Comparison of ENCODE assay signal across 14 cellular contexts in genomic region chr2:138276367-138276766, GRCh38.
A peak's percentile ranks its signal among the peaks of the same experiment; 100 is the strongest.
DNase-seq lines count a peak whose midpoint lies in the region; ATAC-seq and TF ChIP-seq lines count a peak whose summit lies in the region.
"Had no signal": no experiment of that assay in that cellular context is flagged by ENCODE, and none has a peak within 500 bp of the region (broad histone marks: within the 10 kb centered on the region; RNA-seq: fewer than 3 reads in every experiment).

No MANE protein-coding gene starts in this region.

- DNase-seq in NCI-H2171 treated with DMSO at 0.1 percent for 48 hours (lab: John Stamatoyannopoulos, UW): peak; percentile 12
- no peak for DNase-seq in NCI-H2171 (lab: John Stamatoyannopoulos, UW)
- DNase-seq in mammary epithelial cell: no peak
- no peak for DNase-seq in right lobe of liver
- DNase-seq in stimulated activated effector memory CD8-positive, alpha-beta T cell treated with anti-CD3 and anti-CD28 coated beads, Interleukin-12 subunit alpha, Interleukin-12 subunit beta, amount 100 ng/mL, for 72 hours (ENCODE audit: low spot score in 2 of 2): no peak
- no peak for DNase-seq in activated CD8-positive, alpha-beta memory T cell treated with anti-CD3 and anti-CD28 coated beads for 24 hours
- DNase-seq: activated CD4-positive, alpha-beta T cell treated with anti-CD3 and anti-CD28 coated beads, Interleukin-2, amount 50 U/mL, for 4 hours; activated gamma-delta T cell; Karpas-422; NCI-H2081 treated with DMSO at 0.1 percent for 48 hours; thyroid gland had no signal

- no peak for TF ChIP-seq POLR2A in right lobe of liver (IDR thresholded peaks at IDR 0.05)

- TF ChIP-seq CTCF in mammary epithelial cell (conservative IDR thresholded peaks at IDR 0.05 in 1 of 2, IDR thresholded peaks at IDR 0.05 in 1 of 2; ENCODE audit: extremely low read depth in 1 of 2, insufficient read depth in 1 of 2, low read depth in 1 of 2, low read length in 2 of 2): no peak
- TF ChIP-seq CTCF in right lobe of liver (IDR thresholded peaks at IDR 0.05): no peak

- CTCF ChIA-PET in mammary epithelial cell (lab: Charles Lee; ENCODE audit: low non-redundant PET): no interaction called here

- intact Hi-C loops in mammary epithelial cell (cut with micrococcal nuclease) (no loop called here), right lobe of liver (cut with DNase I) (no loop called here)

- no peak overlapping the region for H3K4me2 ChIP-seq in mammary epithelial cell (ENCODE audit: insufficient read depth, low read depth, low read length)

- H3K79me2 ChIP-seq in mammary epithelial cell (ENCODE audit: insufficient read depth, low read length): no peaks in the 10 kb centered on the region

- H3K36me3 ChIP-seq in mammary epithelial cell (ENCODE audit: insufficient read depth, low read length) (no peaks in the 10 kb centered on the region), right lobe of liver (no peaks in the 10 kb centered on the region)
- H3K36me3 ChIP-seq: esophagus muscularis mucosa, thyroid gland had no signal

- dilution Hi-C loops in mammary epithelial cell (cut with HindIII; ENCODE audit: low sequenced_read_pairs): no loop called here

- H3K4me3 ChIP-seq in mammary epithelial cell (replicated peaks in 1 of 3; ENCODE audit: insufficient read depth in 1 of 3, low read depth in 2 of 3, low read length in 3 of 3): no peak overlapping the region
- no peak overlapping the region for H3K4me3 ChIP-seq in right lobe of liver
- H3K4me3 ChIP-seq: esophagus muscularis mucosa, thyroid gland had no signal

- in situ Hi-C loops in mammary epithelial cell (cut with MboI; ENCODE audit: low sequenced_read_pairs in 2 of 2): no loop called here

- WGBS in mammary epithelial cell (ENCODE audit: low coverage, missing lambda C conversion rate): 100% methylated on average over 1 of the region's 1 CpG
- WGBS in right lobe of liver (ENCODE audit: insufficient coverage, low coverage, low lambda C conversion rate, missing lambda C conversion rate): 25% methylated on average over 1 of the region's 1 CpG

- H3K9me3 ChIP-seq in mammary epithelial cell (replicated peaks; ENCODE audit: insufficient read depth, low read length): peaks cover 13% of the 10 kb centered on the region
- H3K9me3 ChIP-seq in right lobe of liver: no peaks in the 10 kb centered on the region
- H3K9me3 ChIP-seq: esophagus muscularis mucosa, thyroid gland had no signal

- peaks cover 13% of the 10 kb centered on the region for H3K4me1 ChIP-seq in mammary epithelial cell (ENCODE audit: insufficient read depth, low read length)
- peaks cover 0 to 28% (median 9%) of the 10 kb centered on the region in 4 donors for H3K4me1 ChIP-seq in right lobe of liver
- H3K4me1 ChIP-seq: thyroid gland had no signal

- H3K9ac ChIP-seq in mammary epithelial cell (ENCODE audit: insufficient read depth, low read length): no peak overlapping the region

- H3K27me3 ChIP-seq in mammary epithelial cell (ENCODE audit: insufficient read depth, low read length): no peaks in the 10 kb centered on the region
- H3K27me3 ChIP-seq in right lobe of liver: no peaks in the 10 kb centered on the region
- H3K27me3 ChIP-seq: esophagus muscularis mucosa, thyroid gland had no signal

- peak in 3 of 4 donors; percentile 8 to 29 (median 27) for ATAC-seq in right lobe of liver
- no peak for ATAC-seq in GM18520 (IDR thresholded peaks at IDR 0.05; ENCODE audit: unreplicated experiment)
- ATAC-seq in HG02973 (IDR thresholded peaks at IDR 0.05; ENCODE audit: unreplicated experiment): no peak
- no peak for ATAC-seq in stimulated activated effector memory CD8-positive, alpha-beta T cell treated with anti-CD3 and anti-CD28 coated beads, Interleukin-12 subunit alpha, Interleukin-12 subunit beta, amount 100 ng/mL, for 72 hours

- no peaks in the 10 kb centered on the region for H3K4me1 Mint-ChIP-seq in stimulated activated effector memory CD8-positive, alpha-beta T cell treated with anti-CD3 and anti-CD28 coated beads, Interleukin-12 subunit alpha, Interleukin-12 subunit beta, amount 100 ng/mL, for 72 hours

- no peaks in the 10 kb centered on the region for H3K36me3 Mint-ChIP-seq in stimulated activated effector memory CD8-positive, alpha-beta T cell treated with anti-CD3 and anti-CD28 coated beads, Interleukin-12 subunit alpha, Interleukin-12 subunit beta, amount 100 ng/mL, for 72 hours

- no peak overlapping the region for H3K27ac Mint-ChIP-seq in stimulated activated effector memory CD8-positive, alpha-beta T cell treated with anti-CD3 and anti-CD28 coated beads, Interleukin-12 subunit alpha, Interleukin-12 subunit beta, amount 100 ng/mL, for 72 hours

- H3K4me3 Mint-ChIP-seq in stimulated activated effector memory CD8-positive, alpha-beta T cell treated with anti-CD3 and anti-CD28 coated beads, Interleukin-12 subunit alpha, Interleukin-12 subunit beta, amount 100 ng/mL, for 72 hours: no peak overlapping the region

- H2AFZ ChIP-seq in mammary epithelial cell (ENCODE audit: low read depth, low read length): peak overlapping the region; percentile 2

- no peaks in the 10 kb centered on the region for H4K20me1 ChIP-seq in mammary epithelial cell (ENCODE audit: insufficient read depth, low read length)

- no TSS peak for BruUV-seq in mammary epithelial cell (replicated peaks; lab: Mats Ljungman, UMichigan)

- H3K9me3 Mint-ChIP-seq in stimulated activated effector memory CD8-positive, alpha-beta T cell treated with anti-CD3 and anti-CD28 coated beads, Interleukin-12 subunit alpha, Interleukin-12 subunit beta, amount 100 ng/mL, for 72 hours: peaks cover 9% of the 10 kb centered on the region

- H3K27ac ChIP-seq in mammary epithelial cell (ENCODE audit: insufficient read depth, low read depth, low read length) (no peak overlapping the region), right lobe of liver (peak overlapping the region; percentile 65 to 91 (median 82))
- H3K27ac ChIP-seq: esophagus muscularis mucosa, thyroid gland had no signal

Comparison
In these comparisons a context has a peak if more than half of its experiments do, and no peak if none do; other contexts are left out.
1. ATAC-seq: peak in right lobe of liver (3 of 4); none in GM18520 (single experiment), HG02973 (single experiment) and stimulated activated effector memory CD8-positive, alpha-beta T cell treated with anti-CD3 and anti-CD28 coated beads, Interleukin-12 subunit alpha, Interleukin-12 subunit beta, amount 100 ng/mL, for 72 hours (single experiment).